In genomic region chr4:123741906-123742305, GRCh38 we compare ENCODE assay signal across 22 cellular contexts.
DNase-seq lines count a peak whose midpoint lies in the region; ATAC-seq and TF ChIP-seq lines count a peak whose summit lies in the region.
"Had no signal": no experiment of that assay in that cellular context is flagged by ENCODE, and none has a peak within 500 bp of the region (broad histone marks: within the 10 kb centered on the region; RNA-seq: fewer than 3 reads in every experiment).

No MANE protein-coding gene starts in this region.

- no peak for TF ChIP-seq POLR2A in right lobe of liver (IDR thresholded peaks at IDR 0.05)

- H3K4me2 ChIP-seq in BLaER1 = peak overlapping the region; percentile 4; the same call in 1 of the 2 replicates

- H3K9me3 ChIP-seq in BLaER1 = no peaks in the 10 kb centered on the region
- H3K9me3 ChIP-seq in SJSA1 (replicated peaks) = no peaks in the 10 kb centered on the region
- peaks cover 6% of the 10 kb centered on the region for H3K9me3 ChIP-seq in mesodermal cell (ENCODE audit: control insufficient read depth, low read length)
- no peaks in the 10 kb centered on the region for H3K9me3 ChIP-seq in right lobe of liver
- H3K9me3 ChIP-seq: adrenal gland, neutrophil, sigmoid colon had no signal

- no peak for ATAC-seq in right lobe of liver
- ATAC-seq in HG03469 (IDR thresholded peaks at IDR 0.05; ENCODE audit: unreplicated experiment) = no peak
- ATAC-seq in GM19328 (IDR thresholded peaks at IDR 0.05; ENCODE audit: unreplicated experiment) = no peak
- ATAC-seq in HG02840 (IDR thresholded peaks at IDR 0.05; ENCODE audit: low FRiP score, unreplicated experiment) = no peak
- ATAC-seq: activated CD4-positive, CD25-positive, alpha-beta regulatory T cell treated with anti-CD3 and anti-CD28 coated beads, Interleukin-2, amount 50 U/mL, for 24 hours had no signal

- no peak overlapping the region for H3K27ac ChIP-seq in BLaER1
- 0 out of 2 replicates have a peak overlapping the region, but pooled peaks have one; percentile 17 for H3K27ac ChIP-seq in SJSA1
- H3K27ac ChIP-seq in mesodermal cell (ENCODE audit: low read depth, low read length, severe bottlenecking) = peak overlapping the region; percentile 38
- H3K27ac ChIP-seq in right lobe of liver = no peak overlapping the region
- H3K27ac ChIP-seq: adrenal gland, neutrophil, sigmoid colon had no signal

- no peak overlapping the region for H3K9ac ChIP-seq in BLaER1

- no peak overlapping the region for H3K4me3 ChIP-seq in BLaER1
- no peak overlapping the region for H3K4me3 ChIP-seq in SJSA1
- no peak overlapping the region for H3K4me3 ChIP-seq in choroid plexus epithelial cell (ENCODE audit: low read depth, low read length)
- H3K4me3 ChIP-seq in mesodermal cell (ENCODE audit: extremely low read depth, insufficient read depth, low read length, poor library complexity, severe bottlenecking) = no peak overlapping the region
- H3K4me3 ChIP-seq in right lobe of liver = no peak overlapping the region
- H3K4me3 ChIP-seq: adrenal gland, sigmoid colon had no signal

- intact Hi-C loops in right lobe of liver (cut with DNase I) = no loop called here

- no peaks in the 10 kb centered on the region for H3K27me3 ChIP-seq in BLaER1
- H3K27me3 ChIP-seq in SJSA1 (replicated peaks) = no peaks in the 10 kb centered on the region
- H3K27me3 ChIP-seq in right lobe of liver = no peaks in the 10 kb centered on the region
- H3K27me3 ChIP-seq: adrenal gland, neutrophil, sigmoid colon had no signal

- no peaks in the 10 kb centered on the region for H4K20me1 ChIP-seq in BLaER1

- DNase-seq in SJSA1 (ENCODE audit: low read depth in 1 of 2, low spot score in 2 of 2) (no peak), choroid plexus epithelial cell (ENCODE audit: low read depth) (peak; percentile 74), right lobe of liver (no peak)
- DNase-seq: ACHN; activated CD8-positive, alpha-beta memory T cell treated with anti-CD3 and anti-CD28 coated beads for 24 hours; adrenal gland; CD4-positive, CD25-positive, alpha-beta regulatory T cell; DMS79; HFFc6; immature natural killer cell; MM.1S; NCI-H1694 treated with DMSO at 0.1 percent for 48 hours; NCI-H226; sigmoid colon; stimulated activated CD4-positive, alpha-beta T cell treated with anti-CD3 and anti-CD28 coated beads, Interleukin-2, amount 100 ng/mL, for 48 hours had no signal

- H3K36me3 ChIP-seq in BLaER1 (no peaks in the 10 kb centered on the region), SJSA1 (no peaks in the 10 kb centered on the region), mesodermal cell (ENCODE audit: control insufficient read depth, insufficient read depth, low read length) (no peaks in the 10 kb centered on the region), right lobe of liver (no peaks in the 10 kb centered on the region)
- H3K36me3 ChIP-seq: adrenal gland, neutrophil, sigmoid colon had no signal

- H3K4me1 ChIP-seq in BLaER1 (peaks cover 3% of the 10 kb centered on the region; the same call in 1 of the 2 replicates), SJSA1 (replicated peaks) (peaks cover 21% of the 10 kb centered on the region), mesodermal cell (ENCODE audit: control insufficient read depth, insufficient read depth, low read length, poor library complexity, severe bottlenecking) (peaks cover 6% of the 10 kb centered on the region), right lobe of liver (no peaks in the 10 kb centered on the region)

- no peak for TF ChIP-seq CTCF in choroid plexus epithelial cell (conservative IDR thresholded peaks at IDR 0.05; ENCODE audit: low read depth, low read length)
- TF ChIP-seq CTCF in right lobe of liver (IDR thresholded peaks at IDR 0.05) = no peak

- 100% methylated on average over 1 of the region's 2 CpGs; no CpG with 5 or more reads in 1 of the 2 experiments for WGBS in mesodermal cell (ENCODE audit: insufficient coverage in 2 of 2), 2 experiments
- 33% methylated on average over 2 of the region's 2 CpGs for WGBS in right lobe of liver (ENCODE audit: insufficient coverage, low coverage, low lambda C conversion rate, missing lambda C conversion rate)

Comparison
In these comparisons a context has a peak if more than half of its experiments do, and no peak if none do; other contexts are left out.
1. H3K27ac ChIP-seq: peak in SJSA1 (single experiment) and mesodermal cell (single experiment); none in BLaER1 (single experiment) and right lobe of liver (0 of 3).